Comparison of ENCODE assay signal across 21 cellular contexts in genomic region chr19:9115307-9115813, GRCh38. TPM values are rescaled to one million over a fixed set of nuclear protein-coding genes. Genes with fewer than 3 reads are reported as not detected.
DNase-seq lines count a peak whose midpoint lies in the region; ATAC-seq, FAIRE-seq and TF ChIP-seq lines count a peak whose summit lies in the region.
"Had no signal": no experiment of that assay in that cellular context is flagged by ENCODE, and none has a peak within 500 bp of the region (broad histone marks: within the 10 kb centered on the region; RNA-seq: fewer than 3 reads in every experiment).

Gene OR7G1 (minus strand): TSS chr19:9115763. CDS start chr19:9115763, 0 bp downstream.

- FAIRE-seq in K562 (lab: Jason Lieb, UNC), result peak; percentile 77
- FAIRE-seq: G401.6, GM12892, H1 had no signal

- TF ChIP-seq EP300 in K562 (IDR thresholded peaks at IDR 0.05; ENCODE audit: low read length), result no peak

- H2BK120ac ChIP-seq in neuronal stem cell (ENCODE audit: low read depth, low read length), result no peak within 1 kb of the TSS

- H3K36me3 ChIP-seq in K562 (ENCODE audit: control insufficient read depth, insufficient read depth, low read length), result no peaks in the 10 kb centered on the region
- no peaks in the 10 kb centered on the region for H3K36me3 ChIP-seq in neuronal stem cell (replicated peaks in 1 of 2; ENCODE audit: control insufficient read depth in 2 of 2, insufficient read depth in 2 of 2, low read length in 2 of 2)

- H3K4me2 ChIP-seq in K562 (ENCODE audit: insufficient read depth, low read length) (peak within 1 kb of the TSS; percentile 40), neuronal stem cell (ENCODE audit: insufficient read depth, low read length, poor library complexity, severe bottlenecking) (no peak within 1 kb of the TSS)

- no peak within 1 kb of the TSS for H2BK15ac ChIP-seq in neuronal stem cell (ENCODE audit: low read length)

- ATAC-seq in K562 (peak; percentile 74), HG02759 (IDR thresholded peaks at IDR 0.05; ENCODE audit: unreplicated experiment) (no peak)

- POLR2A ChIA-PET in K562 (lab: Yijun Ruan, JAX), result interaction anchor here (0.6 kb wide), 1 partner anchor 45 kb away, joined by 3 read pairs; no protein-coding TSS in a partner anchor

- no peak for TF ChIP-seq CTCF in K562 (IDR thresholded peaks at IDR 0.05 in 2 of 3, conservative IDR thresholded peaks at IDR 0.05 in 1 of 3; ENCODE audit: insufficient read depth in 2 of 3, low read depth in 1 of 3, low read length in 3 of 3)

- H3K9me1 ChIP-seq in K562 (ENCODE audit: control insufficient read depth, insufficient read depth, low read length), result no peaks in the 10 kb centered on the region

- TF ChIP-seq POLR2A in K562 (conservative IDR thresholded peaks at IDR 0.05), result no peak

- no peak within 1 kb of the TSS for H2BK5ac ChIP-seq in neuronal stem cell (ENCODE audit: low read length)

- H3K27me3 ChIP-seq in K562 (ENCODE audit: control insufficient read depth in 2 of 2, insufficient read depth in 2 of 2, low read length in 2 of 2) (no peaks in the 10 kb centered on the region), neuronal stem cell (ENCODE audit: control insufficient read depth in 3 of 3, insufficient read depth in 3 of 3, low read depth in 1 of 3, low read length in 3 of 3) (peaks cover 0 to 7% (median 0%) of the 10 kb centered on the region in 3 experiments)

- H4K8ac ChIP-seq in neuronal stem cell (ENCODE audit: low read depth, low read length), result no peak within 1 kb of the TSS

- H3K9ac ChIP-seq in K562 (ENCODE audit: insufficient read depth in 1 of 2, low read depth in 2 of 2, low read length in 2 of 2) (no peak within 1 kb of the TSS; a peak in 1 of 4 replicates), neuronal stem cell (ENCODE audit: low read depth, low read length, poor library complexity) (no peak within 1 kb of the TSS)
- H3K9ac ChIP-seq: GM23248 had no signal

- no peaks in the 10 kb centered on the region for H3K79me1 ChIP-seq in neuronal stem cell (ENCODE audit: low read depth, low read length)

- no peak within 1 kb of the TSS for H3K18ac ChIP-seq in neuronal stem cell (ENCODE audit: low read length)

- H3K79me2 ChIP-seq in K562 (ENCODE audit: control insufficient read depth, insufficient read depth, low read length), result no peaks in the 10 kb centered on the region

- H3K4me1 ChIP-seq in K562 (replicated peaks in 1 of 2; ENCODE audit: control insufficient read depth in 2 of 2, insufficient read depth in 2 of 2, low read length in 2 of 2) (peaks cover 11 to 12% of the 10 kb centered on the region in 2 experiments; a peak in 3 of 5 replicates), neuronal stem cell (ENCODE audit: control insufficient read depth in 2 of 2, insufficient read depth in 1 of 2, low read depth in 1 of 2, low read length in 2 of 2) (no peaks in the 10 kb centered on the region)

- H3K9me3 ChIP-seq in K562 (replicated peaks; ENCODE audit: control insufficient read depth, insufficient read depth, low read depth, low read length), result no peaks in the 10 kb centered on the region
- peaks cover 0 to 4% of the 10 kb centered on the region in 2 donors for H3K9me3 ChIP-seq in neuronal stem cell (replicated peaks in 1 of 2; ENCODE audit: control insufficient read depth in 2 of 2, insufficient read depth in 1 of 2, low read depth in 1 of 2, low read length in 2 of 2)

- H3K4me3 ChIP-seq in K562, result peak within 1 kb of the TSS; percentile 2; the same call in 1 of the 2 replicates
- H3K4me3 ChIP-seq in neuronal stem cell (ENCODE audit: low read length in 2 of 2), result no peak within 1 kb of the TSS
- H3K4me3 ChIP-seq: GM23248 had no signal

- no TSS peak for BruUV-seq in K562 (replicated peaks; lab: Mats Ljungman, UMichigan)

- H3K23ac ChIP-seq in neuronal stem cell (ENCODE audit: low read depth, low read length, poor library complexity), result no peak within 1 kb of the TSS

- H3K14ac ChIP-seq in neuronal stem cell (ENCODE audit: low read length), result no peak within 1 kb of the TSS

- DNase-seq in MV-4-11 (lab: John Stamatoyannopoulos, UW) (peak; percentile 7), K562 (ENCODE audit: extremely low read depth in 1 of 4, low spot score in 3 of 4) (peak in 1 of 4 experiments; percentile 20), neuronal stem cell (ENCODE audit: low spot score) (no peak), COLO829 (ENCODE audit: low spot score) (no peak)
- DNase-seq in activated CD4-positive, alpha-beta T cell treated with anti-CD3 and anti-CD28 coated beads for 1 hour, result no peak
- DNase-seq: C1 segment of cervical spinal cord; Calu3; CD4-positive, alpha-beta memory T cell; COR-L47; DMS53; DMS79 treated with DMSO at 0.1 percent for 48 hours; GM23248; H7; HCEC 1CT had no signal

- no peak within 1 kb of the TSS for H2BK12ac ChIP-seq in neuronal stem cell (ENCODE audit: low read length)

- no peak within 1 kb of the TSS for H2AK5ac ChIP-seq in neuronal stem cell (ENCODE audit: low read depth, low read length)

- no peak for TF ChIP-seq RAD21 in K562 (CRISPR knock-in tag; conservative IDR thresholded peaks at IDR 0.05 in 1 of 2, IDR thresholded peaks at IDR 0.05 in 1 of 2)

- no peak within 1 kb of the TSS for H4K91ac ChIP-seq in neuronal stem cell (ENCODE audit: low read depth, low read length, poor library complexity)

- intact Hi-C loops in K562 (cut with micrococcal nuclease), result no loop called here

- H4K20me1 ChIP-seq in K562 (replicated peaks; ENCODE audit: control insufficient read depth, insufficient read depth, low read length), result no peaks in the 10 kb centered on the region

- 14% methylated on average over 2 of the region's 2 CpGs for WGBS in K562 (ENCODE audit: insufficient coverage, low coverage, missing lambda C conversion rate)
- no CpG with 5 or more reads among the region's 2 CpGs for WGBS in neuronal stem cell (ENCODE audit: extremely low coverage in 2 of 2, insufficient read length in 2 of 2, insufficient replicate concordance in 1 of 2), 2 donors

- in situ Hi-C loops in K562 (cut with MboI), result no loop called here

- H2AFZ ChIP-seq in K562 (ENCODE audit: low read depth, low read length), result peak within 1 kb of the TSS; percentile 75
- peak within 1 kb of the TSS; percentile 17 for H2AFZ ChIP-seq in neuronal stem cell (ENCODE audit: low read length)
- H2AFZ ChIP-seq: GM23248 had no signal

- CTCF ChIA-PET in K562 (lab: Yijun Ruan, JAX; ENCODE audit: low intra/inter-chr PET ratio), result no interaction called here

- no peak within 1 kb of the TSS for H3K27ac ChIP-seq in K562 (ENCODE audit: extremely low read depth, low read depth, low read length)
- no peak within 1 kb of the TSS for H3K27ac ChIP-seq in neuronal stem cell (replicated peaks; ENCODE audit: low read length)
- H3K27ac ChIP-seq: GM23248 had no signal

- H3K4ac ChIP-seq in neuronal stem cell (ENCODE audit: low read length), result no peak within 1 kb of the TSS

TF ChIP-seq in K562, 482 proteins besides CTCF, POLR2A, EP300 and RAD21 (continues in another document):
- TF ChIP-seq TCF3 (CRISPR knock-in tag; IDR thresholded peaks at IDR 0.05), result peak; percentile 75

RNA-seq across cellular contexts. Expression of gene OR7G1, which starts in this region (rescaled TPM):
- not detected in 2 replicates for total RNA-seq in K562 (2011; cell fraction: chromatin; rRNA removed; ENCODE audit: low replicate concordance)
- total RNA-seq in K562 (2011; cell fraction: nucleolus; rRNA removed), result not detected in 2 replicates
- total RNA-seq in K562 (2011; cell fraction: nucleoplasm; rRNA removed), result not detected in 2 replicates
- total RNA-seq in K562 (2014; rRNA removed) (not detected in 2 replicates), K562 (2014; rRNA removed; fragmentation: Illumina TruSeq; extraction: Trizol) (not detected in 2 replicates), K562 (2015; rRNA removed; fragmentation: Illumina TruSeq; extraction: Trizol) (not detected in 2 replicates), K562 (2021) (not detected in 2 replicates)
- polyA plus RNA-seq in K562 (2011; rRNA removed) (not detected in 2 replicates), K562 (2014; fragmentation: Illumina TruSeq; extraction: Trizol) (not detected in 2 replicates), K562 (2014; fragmentation: Nextera tagmentation; extraction: Ambion mirVana) (not detected), K562 (2014; rRNA removed) (not detected in 2 replicates)
- not detected in 2 replicates for polyA plus RNA-seq in K562 (2011; cell fraction: cytosol; rRNA removed)
- polyA plus RNA-seq in K562 (2011; cell fraction: nucleus; rRNA removed), result not detected in 2 replicates
- polyA plus RNA-seq in K562 (2012), result not detected in 2 replicates
- not detected in 2 replicates for polyA minus RNA-seq in K562 (2011; rRNA and poly(A)+ RNA removed)
- not detected in 2 replicates for polyA minus RNA-seq in K562 (2011; cell fraction: cytosol; rRNA and poly(A)+ RNA removed)
- polyA minus RNA-seq in K562 (2011; cell fraction: nucleus; rRNA and poly(A)+ RNA removed), result not detected in 2 replicates
- not detected for polyA plus RNA-seq in neuronal stem cell (2013, experiment 1 of 2)
- not detected for polyA plus RNA-seq in neuronal stem cell (2013, experiment 2 of 2)
- total RNA-seq: A172; A673; Calu3; CD4-positive, alpha-beta memory T cell; GM23248; H1; H7 had no signal
- polyA plus RNA-seq: BJ; CD4-positive, alpha-beta memory T cell; GM23248; H1 had no signal

Comparison
In these comparisons a context has a peak if more than half of its experiments do, and no peak if none do; other contexts are left out.
1. Peak in ATAC-seq, H3K4me3 ChIP-seq and H3K4me2 ChIP-seq in K562; RNA of the gene not detected or under 1 TPM.